12 cellular contexts compared by ENCODE assay signal in the genomic region with DNA sequence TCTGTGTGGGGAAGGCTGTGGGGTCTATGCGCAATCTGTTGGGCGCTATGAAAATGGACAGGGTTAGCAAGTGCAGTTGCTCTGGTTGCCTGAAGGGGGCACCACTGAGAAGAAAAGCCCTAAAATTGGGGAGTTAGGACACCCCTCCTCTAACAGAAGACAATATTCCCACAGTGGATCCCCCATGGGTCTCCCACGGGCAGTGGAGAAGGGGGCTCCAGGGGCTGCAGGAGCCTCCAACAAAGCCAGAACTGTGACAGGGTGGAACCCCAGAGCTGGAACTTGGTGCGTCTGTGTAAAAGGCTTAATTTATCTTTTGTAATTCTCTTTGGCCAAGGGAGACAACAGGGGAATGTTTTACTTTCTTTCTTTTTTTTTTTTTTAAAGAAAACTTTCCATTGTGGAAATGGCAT. TPM values are rescaled to one million over a fixed set of nuclear protein-coding genes. Genes with fewer than 3 reads are reported as not detected.
DNase-seq lines count a peak whose midpoint lies in the region; ATAC-seq, FAIRE-seq and TF ChIP-seq lines count a peak whose summit lies in the region.
"Had no signal": no experiment of that assay in that cellular context is flagged by ENCODE, and none has a peak within 500 bp of the region (broad histone marks: within the 10 kb centered on the region; RNA-seq: fewer than 3 reads in every experiment).

No MANE protein-coding gene starts in this region.

- no peaks in the 10 kb centered on the region for H4K20me1 ChIP-seq in H9 (ENCODE audit: control insufficient read depth, insufficient read depth, insufficient read length)

- H3K4me2 ChIP-seq in H9 (ENCODE audit: insufficient read depth, insufficient read length, low read length) = no peak overlapping the region

- H4K91ac ChIP-seq in H9 (ENCODE audit: insufficient read length, low read depth, low read length) = no peak overlapping the region

- H4K8ac ChIP-seq in H9 (replicated peaks; ENCODE audit: insufficient read length, low read depth, low read length) = no peak overlapping the region

- H3K14ac ChIP-seq in H9 (ENCODE audit: insufficient read depth, low read length) = no peak overlapping the region

- H3K36me3 ChIP-seq in bronchial epithelial cell (ENCODE audit: control insufficient read depth, insufficient read depth, low read length) = no peaks in the 10 kb centered on the region

- no peak overlapping the region for H2BK12ac ChIP-seq in H9 (ENCODE audit: insufficient read length, low read depth, low read length)

- no peak for ATAC-seq in HG02973 (IDR thresholded peaks at IDR 0.05; ENCODE audit: unreplicated experiment)
- ATAC-seq in GM21423 (IDR thresholded peaks at IDR 0.05; ENCODE audit: unreplicated experiment) = no peak

- H3K27me3 Mint-ChIP-seq in H9 (ENCODE audit: low read depth) (peaks cover 22% of the 10 kb centered on the region), mesothelial cell of epicardium (ENCODE audit: low read depth) (peaks cover 18% of the 10 kb centered on the region)

- H3K4me3 Mint-ChIP-seq in H9 (no peak overlapping the region), mesothelial cell of epicardium (no peak overlapping the region)

- H3K18ac ChIP-seq in H9 (ENCODE audit: insufficient read length, low read depth, low read length) = no peak overlapping the region

- TF ChIP-seq CTCF in AG09319 (IDR thresholded peaks at IDR 0.05; ENCODE audit: low read depth, low read length) = peak; percentile 79
- TF ChIP-seq CTCF in H9 (conservative IDR thresholded peaks at IDR 0.05) = peak; percentile 91
- peak; percentile 81 for TF ChIP-seq CTCF in bronchial epithelial cell (IDR thresholded peaks at IDR 0.05; ENCODE audit: insufficient read depth, low read length, severe bottlenecking)
- TF ChIP-seq CTCF in mesothelial cell of epicardium (IDR thresholded peaks at IDR 0.05; ENCODE audit: unreplicated experiment) = peak; percentile 81

- no peaks in the 10 kb centered on the region for H3K36me3 Mint-ChIP-seq in H9 (ENCODE audit: insufficient read depth in 1 of 3, low read depth in 3 of 3)
- H3K36me3 Mint-ChIP-seq in mesothelial cell of epicardium = no peaks in the 10 kb centered on the region

- H3T11ph ChIP-seq in H9 (ENCODE audit: low read length) = no peak overlapping the region

- H3K9ac ChIP-seq in H9 (ENCODE audit: extremely low read depth, insufficient read length, low read length) = no peak overlapping the region

- no peak overlapping the region for H2BK20ac ChIP-seq in H9 (ENCODE audit: low read depth, low read length, poor library complexity, severe bottlenecking)

- no peak overlapping the region for H4K5ac ChIP-seq in H9 (ENCODE audit: insufficient read length, low read depth, low read length)

- FAIRE-seq in bronchial epithelial cell (lab: Jason Lieb, UNC) = no peak
- FAIRE-seq: colon had no signal

- no peaks in the 10 kb centered on the region for H3K79me2 ChIP-seq in H9 (ENCODE audit: insufficient read depth, low read length)

- H2BK120ac ChIP-seq in H9 (ENCODE audit: low read depth, low read length, poor library complexity, severe bottlenecking) = no peak overlapping the region

- no peak overlapping the region for H2BK5ac ChIP-seq in H9 (ENCODE audit: insufficient read length, low read length)

- H3K27me3 ChIP-seq in H9 (ENCODE audit: insufficient read depth, low read length) = no peaks in the 10 kb centered on the region
- peaks cover 4% of the 10 kb centered on the region for H3K27me3 ChIP-seq in bronchial epithelial cell (ENCODE audit: control insufficient read depth, insufficient read depth, low read length)

- DNase-seq in AG09319 (ENCODE audit: extremely low read depth, low read depth) (no peak), H9 (no peak), bronchial epithelial cell (ENCODE audit: low read depth) (no peak), mesothelial cell of epicardium (ENCODE audit: low spot score in 2 of 2, unreplicated experiment in 2 of 2) (no peak), NCI-H1092 treated with DMSO at 0.1 percent for 48 hours (lab: John Stamatoyannopoulos, UW) (no peak), NCI-H446 treated with DMSO at 0.1 percent for 48 hours (lab: John Stamatoyannopoulos, UW) (no peak)
- DNase-seq: activated CD8-positive, alpha-beta memory T cell treated with anti-CD3 and anti-CD28 coated beads for 24 hours; GDM1 had no signal

- no peak overlapping the region for H2AK5ac ChIP-seq in H9 (ENCODE audit: insufficient read length, low read length)

- no peaks in the 10 kb centered on the region for H3K4me1 ChIP-seq in H9 (ENCODE audit: insufficient read depth, low read length)

- H3K9me3 ChIP-seq in H9 (ENCODE audit: control insufficient read depth, low read depth, low read length) = no peaks in the 10 kb centered on the region

- no peak overlapping the region for H3K23ac ChIP-seq in H9 (ENCODE audit: insufficient read length, low read depth, low read length)

- no peak overlapping the region for H3K27ac Mint-ChIP-seq in H9
- H3K27ac Mint-ChIP-seq in mesothelial cell of epicardium = peak overlapping the region; percentile 64

- H3K4me3 ChIP-seq in bronchial epithelial cell (ENCODE audit: low read depth, low read length) = no peak overlapping the region

- H2AFZ ChIP-seq in H9 (ENCODE audit: low read length) = no peak overlapping the region

- no peak overlapping the region for H2BK15ac ChIP-seq in H9 (ENCODE audit: low read depth, low read length)

- no CpG with 5 or more reads among the region's 4 CpGs for WGBS in H9 (ENCODE audit: extremely low coverage, insufficient read length, low lambda C conversion rate)

- no peaks in the 10 kb centered on the region for H3K79me1 ChIP-seq in H9 (ENCODE audit: insufficient read depth, low read depth, low read length, poor library complexity, severe bottlenecking)

- no peaks in the 10 kb centered on the region for H3K23me2 ChIP-seq in H9 (ENCODE audit: insufficient read length, low read depth, low read length, poor library complexity, severe bottlenecking)

- H3K56ac ChIP-seq in H9 (ENCODE audit: insufficient read length, low read depth, low read length) = no peak overlapping the region

- H3K9me3 Mint-ChIP-seq in H9 (no peaks in the 10 kb centered on the region), mesothelial cell of epicardium (no peaks in the 10 kb centered on the region)

- no peak overlapping the region for H3K27ac ChIP-seq in H9 (ENCODE audit: insufficient read length, low read depth, low read length)

- H3K4me1 Mint-ChIP-seq in H9 (peaks cover 0 to 14% of the 10 kb centered on the region in 2 experiments; a peak in 2 of 4 replicates), mesothelial cell of epicardium (peaks cover 15% of the 10 kb centered on the region)

- no peak overlapping the region for H3K4ac ChIP-seq in H9 (ENCODE audit: low read depth, low read length)

RNA-seq across cellular contexts. Expression of gene COL13A1, which starts 12.5 kb away (rescaled TPM):
- total RNA-seq in H9 (2021) (3.1 and 3.6 TPM in 2 replicates), bronchial epithelial cell (under 0.01 TPM in 1 of 2 replicates, not detected in the other), mesothelial cell of epicardium (12.6 to 14.4 TPM (median 14.1 TPM) in 3 replicates)
- total RNA-seq: mesenteric fat pad had no signal
